In the genomic region with DNA sequence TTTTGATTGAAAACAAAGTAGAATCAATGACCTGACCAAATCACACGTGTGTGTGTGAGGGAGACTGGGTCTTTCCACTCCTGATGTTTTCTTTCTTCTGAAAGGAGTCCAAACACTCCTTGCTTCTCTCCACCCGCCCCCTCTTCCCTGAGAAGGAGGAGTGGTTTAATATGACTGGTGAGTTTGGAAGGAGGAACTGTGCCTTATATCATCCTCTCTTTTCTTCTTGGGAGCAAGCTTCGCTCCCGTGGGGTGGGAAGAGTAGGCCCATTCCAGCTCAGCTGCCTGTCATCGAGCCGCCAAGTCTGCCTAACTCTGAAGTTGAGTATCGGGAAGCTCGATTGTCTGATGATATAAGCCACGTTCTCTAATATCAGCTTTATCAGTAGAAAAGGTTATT, we compare ENCODE assay signal across 11 cellular contexts.
A peak's percentile ranks its signal among the peaks of the same experiment; 100 is the strongest.
DNase-seq lines count a peak whose midpoint lies in the region; ATAC-seq, FAIRE-seq and TF ChIP-seq lines count a peak whose summit lies in the region.
"Had no signal": no experiment of that assay in that cellular context is flagged by ENCODE, and none has a peak within 500 bp of the region (broad histone marks: within the 10 kb centered on the region; RNA-seq: fewer than 3 reads in every experiment).

No MANE protein-coding gene starts in this region.

- H3K4me1 ChIP-seq in heart right ventricle: peaks cover 28 to 68% (median 60%) of the 10 kb centered on the region in 9 donors
- H3K4me1 ChIP-seq: SJCRH30 had no signal

- peak in 4 of 8 donors; percentile 8 to 20 (median 16) for ATAC-seq in heart right ventricle
- ATAC-seq in HG03442 (IDR thresholded peaks at IDR 0.05; ENCODE audit: unreplicated experiment): no peak
- ATAC-seq in GM21723 (IDR thresholded peaks at IDR 0.05; ENCODE audit: unreplicated experiment): no peak
- ATAC-seq: A549 had no signal

- H3K27ac ChIP-seq in heart right ventricle: peak overlapping the region; percentile 75 to 98 (median 93)
- H3K27ac ChIP-seq: SJCRH30 had no signal

- peaks cover 29% of the 10 kb centered on the region for H3K4me1 Mint-ChIP-seq in progenitor cell of endocrine pancreas (ENCODE audit: low read depth)

- no peak for TF ChIP-seq CTCF in heart right ventricle (IDR thresholded peaks at IDR 0.05)
- no peak for TF ChIP-seq CTCF in progenitor cell of endocrine pancreas (IDR thresholded peaks at IDR 0.05; ENCODE audit: unreplicated experiment)
- TF ChIP-seq CTCF in D721Med (IDR thresholded peaks at IDR 0.05; ENCODE audit: insufficient read depth, missing control alignments): no peak

- H3K27me3 Mint-ChIP-seq in progenitor cell of endocrine pancreas: no peaks in the 10 kb centered on the region
- H3K27me3 Mint-ChIP-seq: stimulated activated naive CD8-positive, alpha-beta T cell treated with anti-CD3 and anti-CD28 coated beads, Interleukin-15, Interleukin-2, amounts not matched to agents 100 ng/mL and 50 ng/mL, for 24 hours had no signal

- no peak for FAIRE-seq in D721Med (lab: Jason Lieb, UNC)
- FAIRE-seq: A549 had no signal

- peak in 1 of 2 donors; percentile 51 for DNase-seq in heart right ventricle
- no peak for DNase-seq in cardiac septum (ENCODE audit: low spot score)
- DNase-seq in hepatic stellate cell (ENCODE audit: low spot score): peak; percentile 73
- no peak for DNase-seq in progenitor cell of endocrine pancreas (ENCODE audit: low spot score, unreplicated experiment)
- no peak for DNase-seq in D721Med (ENCODE audit: insufficient read length, low spot score)
- DNase-seq in SIG-M5 (lab: John Stamatoyannopoulos, UW): no peak
- DNase-seq: SJCRH30 had no signal

- no peak overlapping the region for H3K4me3 Mint-ChIP-seq in progenitor cell of endocrine pancreas (ENCODE audit: low read depth)
- H3K4me3 Mint-ChIP-seq: stimulated activated naive CD8-positive, alpha-beta T cell treated with anti-CD3 and anti-CD28 coated beads, Interleukin-15, Interleukin-2, amounts not matched to agents 100 ng/mL and 50 ng/mL, for 24 hours had no signal

- H3K9me3 Mint-ChIP-seq in progenitor cell of endocrine pancreas (ENCODE audit: low read depth): peaks cover 9% of the 10 kb centered on the region

- H3K27me3 ChIP-seq in heart right ventricle: no peaks in the 10 kb centered on the region
- H3K27me3 ChIP-seq: SJCRH30 had no signal

- H3K36me3 ChIP-seq in heart right ventricle: no peaks in the 10 kb centered on the region
- H3K36me3 ChIP-seq: SJCRH30 had no signal

- 37 to 43% methylated on average over 9 of the region's 9 CpGs for WGBS in heart right ventricle, 2 donors

- H3K36me3 Mint-ChIP-seq in progenitor cell of endocrine pancreas (ENCODE audit: insufficient read depth): no peaks in the 10 kb centered on the region

- H3K4me3 ChIP-seq in heart right ventricle: no peak overlapping the region
- H3K4me3 ChIP-seq: A549, SJCRH30 had no signal

- peaks cover 0 to 8% (median 0%) of the 10 kb centered on the region in 11 donors for H3K9me3 ChIP-seq in heart right ventricle
- H3K9me3 ChIP-seq: A549, SJCRH30 had no signal

- peak overlapping the region; percentile 22 for H3K27ac Mint-ChIP-seq in progenitor cell of endocrine pancreas
- H3K27ac Mint-ChIP-seq: stimulated activated naive CD8-positive, alpha-beta T cell treated with anti-CD3 and anti-CD28 coated beads, Interleukin-15, Interleukin-2, amounts not matched to agents 100 ng/mL and 50 ng/mL, for 24 hours had no signal

- intact Hi-C loops in heart right ventricle (cut with DNase I): loop anchor here in 7 of 10 donors (5.0 to 10.0 kb wide), 5 partner anchors 53 to 96 kb away; a partner anchor contains a TSS
- intact Hi-C loops in cardiac septum (cut with DNase I): no loop called here
